Comparison of ENCODE assay signal across 30 cellular contexts in the genomic region with DNA sequence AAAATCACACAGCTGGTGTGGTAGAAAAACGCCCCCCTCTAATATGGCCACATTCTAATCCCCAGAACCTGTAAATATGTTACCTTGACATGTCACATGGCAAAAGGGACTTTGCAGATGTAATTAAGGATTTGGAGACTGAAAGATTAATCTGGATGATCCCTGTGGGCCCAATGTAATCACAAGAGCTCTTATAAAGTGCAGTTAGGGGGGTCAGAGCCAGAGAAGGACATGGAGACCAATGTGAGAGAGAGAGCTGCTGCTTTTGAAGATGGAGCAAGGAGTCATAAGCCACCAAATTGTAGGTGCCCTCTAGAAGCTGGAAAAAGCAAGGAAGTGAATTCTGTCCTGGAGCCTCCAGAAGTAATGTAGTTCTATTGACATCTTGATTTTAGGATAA.
"Had no signal": no experiment of that assay in that cellular context is flagged by ENCODE, and none has a peak within 500 bp of the region (broad histone marks: within the 10 kb centered on the region; RNA-seq: fewer than 3 reads in every experiment).

No MANE protein-coding gene starts in this region.

- ATAC-seq: activated CD8-positive, alpha-beta T cell treated with anti-CD3 and anti-CD28 coated beads for 36 hours; activated T-cell treated with anti-CD3 and anti-CD28 coated beads, Interleukin-2, amount 50 U/mL, for 4 hours; activated T-helper 17 cell treated with anti-CD3 and anti-CD28 coated beads, Interleukin-2, amount 50 U/mL, for 72 hours; effector memory CD8-positive, alpha-beta T cell; gastroesophageal sphincter; heart right ventricle; WTC11 had no signal

- H2AFZ ChIP-seq: hepatocyte had no signal

- H3K9me3 ChIP-seq: esophagus squamous epithelium, gastroesophageal sphincter, heart right ventricle had no signal

- DNase-seq: activated CD4-positive, alpha-beta T cell treated with anti-CD3 and anti-CD28 coated beads for 1 hour; activated CD4-positive, alpha-beta T cell treated with anti-CD3 and anti-CD28 coated beads for 4 hours; activated CD4-positive, alpha-beta T cell treated with anti-CD3 and anti-CD28 coated beads, Interleukin-2, amount 10 ng/mL, durations not matched to agents 7 days and 5 days; activated CD4-positive, alpha-beta T cell treated with anti-CD3 and anti-CD28 coated beads, Interleukin-2, amount 50 U/mL, for 4 hours; activated CD8-positive, alpha-beta memory T cell treated with anti-CD3 and anti-CD28 coated beads for 24 hours; activated CD8-positive, alpha-beta T cell treated with anti-CD3 and anti-CD28 coated beads for 36 hours; activated effector memory CD4-positive, alpha-beta T cell treated with Interleukin-2 at 50 U/mL for 16 hours; activated gamma-delta T cell treated with Interleukin-2 at 50 U/mL for 16 hours; activated naive CD4-positive, alpha-beta T cell treated with anti-CD3 and anti-CD28 coated beads, Interleukin-2, amount 50 U/mL, for 16 hours; activated naive CD4-positive, alpha-beta T cell treated with Interleukin-2 at 50 U/mL for 16 hours; activated T-cell treated with anti-CD3 and anti-CD28 coated beads, Interleukin-2, amount 50 U/mL, for 4 hours; amniotic stem cell; anterior cingulate cortex; brain microvascular endothelial cell; cortex of kidney; dermis blood vessel endothelial cell; effector CD4-positive, alpha-beta T cell; effector memory CD8-positive, alpha-beta T cell; erythroblast; esophagus squamous epithelium; foreskin melanocyte; heart right ventricle; T-helper 9 cell had no signal

- H3K36me3 ChIP-seq: brain microvascular endothelial cell, esophagus squamous epithelium, gastroesophageal sphincter, heart right ventricle had no signal

- H3K79me2 ChIP-seq: hepatocyte had no signal

- H3K4me2 ChIP-seq: hepatocyte had no signal

- H3K4me1 ChIP-seq: esophagus squamous epithelium, gastroesophageal sphincter had no signal

- H3K4me3 ChIP-seq: esophagus squamous epithelium, gastroesophageal sphincter, heart right ventricle, hepatocyte had no signal

- FAIRE-seq: astrocyte, bronchial epithelial cell, colon had no signal

- H3K27ac ChIP-seq: brain microvascular endothelial cell, esophagus squamous epithelium, gastroesophageal sphincter, heart right ventricle, hepatocyte had no signal

- H3K27me3 ChIP-seq: brain microvascular endothelial cell, esophagus squamous epithelium, gastroesophageal sphincter, hepatocyte had no signal
